In the genomic region with DNA sequence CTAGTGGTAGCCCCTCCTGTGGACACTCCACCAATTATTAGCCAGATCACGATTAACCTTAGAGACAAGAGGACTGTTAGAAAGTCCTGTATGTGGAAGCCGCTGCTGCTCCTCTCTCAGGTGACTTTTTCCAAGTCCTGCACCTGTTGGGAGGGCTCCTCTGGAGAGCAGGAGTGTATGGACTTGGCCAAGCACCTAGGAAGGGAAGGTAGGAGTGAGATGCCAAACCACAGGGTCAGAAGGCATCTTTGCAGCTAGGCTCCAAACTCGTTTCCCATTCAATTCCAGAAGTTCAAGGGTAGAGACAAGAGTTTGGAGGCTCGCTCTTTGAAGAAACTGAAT, we compare ENCODE assay signal across 1 cellular context.
TF ChIP-seq lines count a peak whose summit lies in the region.

No MANE protein-coding gene starts in this region.

TF ChIP-seq in K562, 482 proteins besides CTCF, POLR2A, EP300 and RAD21:
- TF ChIP-seq ELF4 (CRISPR knock-in tag; IDR thresholded peaks at IDR 0.05) (no peak), SMARCA5 (IDR thresholded peaks at IDR 0.05) (no peak), ETS1 (conservative IDR thresholded peaks at IDR 0.05; ENCODE audit: control insufficient read depth, low read depth, low read length) (no peak), ZNF695 (CRISPR knock-in tag; IDR thresholded peaks at IDR 0.05) (no peak)
